In genomic region chr4:21709761-21710160, GRCh38 we compare ENCODE assay signal across 34 cellular contexts.
DNase-seq lines count a peak whose midpoint lies in the region; ATAC-seq and TF ChIP-seq lines count a peak whose summit lies in the region.
"Had no signal": no experiment of that assay in that cellular context is flagged by ENCODE, and none has a peak within 500 bp of the region (broad histone marks: within the 10 kb centered on the region; RNA-seq: fewer than 3 reads in every experiment).

No MANE protein-coding gene starts in this region.

- H3K79me2 ChIP-seq in SK-N-SH (ENCODE audit: insufficient read depth) (no peaks in the 10 kb centered on the region), osteoblast (ENCODE audit: insufficient read depth, low read length) (no peaks in the 10 kb centered on the region), GM23338 (replicated peaks; ENCODE audit: insufficient read depth) (no peaks in the 10 kb centered on the region)

- peak; percentile 65 for ATAC-seq in SK-N-SH treated with all-trans-retinoic acid at 6 μM for 48 hours
- no peak for ATAC-seq in GM23338
- ATAC-seq: A549; CD8-positive, alpha-beta T cell had no signal

- peaks cover 26% of the 10 kb centered on the region for H3K4me1 ChIP-seq in SJCRH30
- peaks cover 0 to 15% of the 10 kb centered on the region in 2 experiments; a peak in 2 of 4 replicates for H3K4me1 ChIP-seq in SK-N-SH (ENCODE audit: control insufficient read depth in 1 of 2, insufficient read depth in 2 of 2, low read depth in 1 of 2, low read length in 1 of 2)
- no peaks in the 10 kb centered on the region for H3K4me1 ChIP-seq in osteoblast (ENCODE audit: insufficient read depth, low read length)
- H3K4me1 ChIP-seq in GM23338 (ENCODE audit: insufficient read depth): peaks cover 17% of the 10 kb centered on the region
- H3K4me1 ChIP-seq: A549; BLaER1; BLaER1 treated with 17β-estradiol and CSF1 and Interleukin-3, amounts not matched to agents 10 nM and 100 nM; Caco-2 had no signal

- intact Hi-C loops in posterior vena cava (cut with DNase I): no loop called here

- H3K9me2 ChIP-seq in SK-N-SH (no peaks in the 10 kb centered on the region), GM23338 (ENCODE audit: insufficient read depth) (no peaks in the 10 kb centered on the region; the same call in 1 of the 2 replicates)

- no peaks in the 10 kb centered on the region for H4K20me1 ChIP-seq in SK-N-SH (ENCODE audit: insufficient read depth)
- no peaks in the 10 kb centered on the region for H4K20me1 ChIP-seq in osteoblast (ENCODE audit: insufficient read depth, low read length)
- H4K20me1 ChIP-seq in GM23338 (replicated peaks; ENCODE audit: insufficient read depth): no peaks in the 10 kb centered on the region
- H4K20me1 ChIP-seq: BLaER1; BLaER1 treated with 17β-estradiol and CSF1 and Interleukin-3, amounts not matched to agents 10 nM and 100 nM had no signal

- H2AFZ ChIP-seq in SK-N-SH (ENCODE audit: low read depth) (no peak overlapping the region), osteoblast (ENCODE audit: low read length) (no peak overlapping the region), GM23338 (no peak overlapping the region)

- no peak overlapping the region for H3K9ac ChIP-seq in SK-N-SH
- H3K9ac ChIP-seq: BLaER1; BLaER1 treated with 17β-estradiol and CSF1 and Interleukin-3, amounts not matched to agents 10 nM and 100 nM had no signal

- no peak for TF ChIP-seq RAD21 in SK-N-SH (IDR thresholded peaks at IDR 0.05; ENCODE audit: low read length)

- H3K4me1 Mint-ChIP-seq in GM23338: peaks cover 15% of the 10 kb centered on the region; the same call in 2 of the 3 replicates
- H3K4me1 Mint-ChIP-seq: B cell; CD14-positive monocyte; CD4-positive, alpha-beta memory T cell; CD4-positive, CD25-positive, alpha-beta regulatory T cell; CD8-positive, alpha-beta memory T cell had no signal

- H3K9me3 ChIP-seq in SJCRH30 (replicated peaks) (no peaks in the 10 kb centered on the region), SK-N-SH (no peaks in the 10 kb centered on the region), osteoblast (ENCODE audit: low read depth, low read length) (no peaks in the 10 kb centered on the region)
- H3K9me3 ChIP-seq: A549; BE2C; BLaER1; BLaER1 treated with 17β-estradiol and CSF1 and Interleukin-3, amounts not matched to agents 10 nM and 100 nM; Caco-2 had no signal

- H3F3A ChIP-seq in SK-N-SH (replicated peaks; ENCODE audit: insufficient read depth) (peaks cover 3% of the 10 kb centered on the region), GM23338 (replicated peaks; ENCODE audit: low read depth) (no peaks in the 10 kb centered on the region)

- H3K36me3 Mint-ChIP-seq in GM23338 (ENCODE audit: low read depth): no peaks in the 10 kb centered on the region
- H3K36me3 Mint-ChIP-seq: CD14-positive monocyte; CD4-positive, alpha-beta memory T cell; CD4-positive, CD25-positive, alpha-beta regulatory T cell; CD8-positive, alpha-beta memory T cell; CD8-positive, alpha-beta T cell had no signal

- H3K4me2 ChIP-seq in SK-N-SH: no peak overlapping the region
- H3K4me2 ChIP-seq in osteoblast (ENCODE audit: insufficient read depth, low read length): no peak overlapping the region
- no peak overlapping the region for H3K4me2 ChIP-seq in GM23338
- H3K4me2 ChIP-seq: A549; BLaER1; BLaER1 treated with 17β-estradiol and CSF1 and Interleukin-3, amounts not matched to agents 10 nM and 100 nM had no signal

- CTCF ChIA-PET in SK-N-SH (lab: Yijun Ruan, JAX): interaction anchor here (0.9 to 1.4 kb wide), 3 partner anchors 8 to 196 kb away, joined by 3 to 4 read pairs (median 3); no protein-coding TSS in a partner anchor

- H3K9me3 Mint-ChIP-seq in GM23338: no peaks in the 10 kb centered on the region
- H3K9me3 Mint-ChIP-seq: CD4-positive, alpha-beta T cell; CD8-positive, alpha-beta T cell had no signal

- H3K36me3 ChIP-seq in SJCRH30 (no peaks in the 10 kb centered on the region), SK-N-SH (replicated peaks in 1 of 2; ENCODE audit: control insufficient read depth in 1 of 2, insufficient read depth in 2 of 2, low read length in 1 of 2) (no peaks in the 10 kb centered on the region), osteoblast (ENCODE audit: insufficient read depth, low read length) (no peaks in the 10 kb centered on the region), GM23338 (ENCODE audit: insufficient read depth) (no peaks in the 10 kb centered on the region)
- H3K36me3 ChIP-seq: BE2C; BLaER1; BLaER1 treated with 17β-estradiol and CSF1 and Interleukin-3, amounts not matched to agents 10 nM and 100 nM had no signal

- no peak overlapping the region for H3K4me3 Mint-ChIP-seq in GM23338
- H3K4me3 Mint-ChIP-seq: B cell; CD14-positive monocyte; CD4-positive, alpha-beta memory T cell; CD4-positive, alpha-beta T cell; CD4-positive, CD25-positive, alpha-beta regulatory T cell; CD8-positive, alpha-beta memory T cell; CD8-positive, alpha-beta T cell had no signal

- POLR2A ChIA-PET in SK-N-SH (lab: Yijun Ruan, JAX): no interaction called here

- H3K27me3 ChIP-seq in SJCRH30 (no peaks in the 10 kb centered on the region), SK-N-SH (ENCODE audit: insufficient read depth) (no peaks in the 10 kb centered on the region), osteoblast (ENCODE audit: insufficient read depth, low read length) (no peaks in the 10 kb centered on the region), GM23338 (ENCODE audit: insufficient read depth) (no peaks in the 10 kb centered on the region)
- H3K27me3 ChIP-seq: BE2C; BLaER1; BLaER1 treated with 17β-estradiol and CSF1 and Interleukin-3, amounts not matched to agents 10 nM and 100 nM had no signal

- H3K27ac ChIP-seq in SJCRH30 (peak overlapping the region; percentile 10; the same call in 1 of the 2 replicates), SK-N-SH (ENCODE audit: low read depth in 2 of 2, low read length in 1 of 2) (peak overlapping the region in 1 of 2 experiments; percentile 65; a peak in 1 of 4 replicates), osteoblast (ENCODE audit: low read depth, low read length) (no peak overlapping the region), GM23338 (ENCODE audit: low read depth) (no peak overlapping the region)
- H3K27ac ChIP-seq: 22Rv1; A549; BLaER1; BLaER1 treated with 17β-estradiol and CSF1 and Interleukin-3, amounts not matched to agents 10 nM and 100 nM; C4-2B had no signal

- DNase-seq in SJCRH30 (no peak), SK-N-SH (no peak), osteoblast (ENCODE audit: insufficient read length, low spot score, missing footprints) (peak; percentile 15), GM23338 (ENCODE audit: low spot score) (no peak), NCI-H345 (lab: John Stamatoyannopoulos, UW) (no peak), posterior vena cava (ENCODE audit: low spot score) (no peak)
- DNase-seq in stimulated activated CD4-positive, alpha-beta T cell treated with anti-CD3 and anti-CD28 coated beads, Interleukin-2, amount 100 ng/mL, for 48 hours: no peak
- DNase-seq: 8988T; ACHN; AML-193; BE2C; C1 segment of cervical spinal cord; Caco-2; Calu3; CD4-positive, alpha-beta memory T cell; CD4-positive, alpha-beta T cell; CD4-positive, CD25-positive, alpha-beta regulatory T cell; CD8-positive, alpha-beta memory T cell; CD8-positive, alpha-beta T cell; COR-L47; DMS 273 treated with DMSO at 0.1 percent for 48 hours; DMS153; DMS79; DMS79 treated with DMSO at 0.1 percent for 48 hours; DND-41; EL had no signal

- peak in 1 of 2 experiments; percentile 59; a peak in 1 of 4 replicates for TF ChIP-seq EP300 in SK-N-SH (IDR thresholded peaks at IDR 0.05; ENCODE audit: borderline replicate concordance in 1 of 2, low read depth in 1 of 2, low read length in 1 of 2)

- H3K4me3 ChIP-seq in SJCRH30 (no peak overlapping the region), SK-N-SH (ENCODE audit: low read depth in 2 of 2, low read length in 1 of 2) (no peak overlapping the region), osteoblast (ENCODE audit: insufficient read depth, low read length) (no peak overlapping the region), GM23338 (no peak overlapping the region)
- H3K4me3 ChIP-seq: A549; BLaER1; BLaER1 treated with 17β-estradiol and CSF1 and Interleukin-3, amounts not matched to agents 10 nM and 100 nM had no signal

- TF ChIP-seq CTCF in SK-N-SH (IDR thresholded peaks at IDR 0.05) (no peak), osteoblast (IDR thresholded peaks at IDR 0.05; ENCODE audit: extremely low read depth, low read depth, low read length) (no peak), GM23338 (conservative IDR thresholded peaks at IDR 0.05; ENCODE audit: low read depth in 2 of 2) (no peak)

- no peak overlapping the region for H3K27ac Mint-ChIP-seq in GM23338
- H3K27ac Mint-ChIP-seq: B cell; CD14-positive monocyte; CD4-positive, alpha-beta memory T cell; CD4-positive, alpha-beta T cell; CD4-positive, CD25-positive, alpha-beta regulatory T cell; CD8-positive, alpha-beta memory T cell; CD8-positive, alpha-beta T cell had no signal

- no peaks in the 10 kb centered on the region for H3K27me3 Mint-ChIP-seq in GM23338 (ENCODE audit: insufficient read depth, low read depth, poor library complexity)
- H3K27me3 Mint-ChIP-seq: B cell; CD4-positive, alpha-beta T cell; CD4-positive, CD25-positive, alpha-beta regulatory T cell had no signal

TF ChIP-seq in SK-N-SH, 30 proteins besides CTCF, POLR2A, EP300 and RAD21:
- peak; percentile 63; the same call in 1 of the 2 replicates for TF ChIP-seq RCOR1 (IDR thresholded peaks at IDR 0.05; ENCODE audit: low read length)
- TF ChIP-seq YY1 (IDR thresholded peaks at IDR 0.05; ENCODE audit: low read depth): no peak

TF ChIP-seq in SK-N-SH treated with all-trans-retinoic acid at 6 μM for 48 hours, 23 proteins besides CTCF, POLR2A, EP300 and RAD21:
- TF ChIP-seq ZC3H10 (CRISPR knock-in tag; IDR thresholded peaks at IDR 0.05) (no peak), ZNF565 (CRISPR knock-in tag; conservative IDR thresholded peaks at IDR 0.05; ENCODE audit: low read depth) (no peak), SNAI2 (CRISPR knock-in tag; IDR thresholded peaks at IDR 0.05) (no peak), BACH2 (CRISPR knock-in tag; IDR thresholded peaks at IDR 0.05; ENCODE audit: borderline replicate concordance) (no peak), ISL1 (CRISPR knock-in tag; IDR thresholded peaks at IDR 0.05) (peak; percentile 59)

TF ChIP-seq in GM23338, 12 proteins besides CTCF, POLR2A, EP300 and RAD21 (continues in another document):
- TF ChIP-seq ZNF331 (CRISPR knock-in tag; IDR thresholded peaks at IDR 0.05; ENCODE audit: low read depth) (no peak), JUNB (IDR thresholded peaks at IDR 0.05; ENCODE audit: unreplicated experiment) (no peak), POLR2AphosphoS5 (IDR thresholded peaks at IDR 0.05; ENCODE audit: low read depth) (no peak), EZH2phosphoT487 (IDR thresholded peaks at IDR 0.05; ENCODE audit: unreplicated experiment) (no peak)
- TF ChIP-seq, protein P1, sequence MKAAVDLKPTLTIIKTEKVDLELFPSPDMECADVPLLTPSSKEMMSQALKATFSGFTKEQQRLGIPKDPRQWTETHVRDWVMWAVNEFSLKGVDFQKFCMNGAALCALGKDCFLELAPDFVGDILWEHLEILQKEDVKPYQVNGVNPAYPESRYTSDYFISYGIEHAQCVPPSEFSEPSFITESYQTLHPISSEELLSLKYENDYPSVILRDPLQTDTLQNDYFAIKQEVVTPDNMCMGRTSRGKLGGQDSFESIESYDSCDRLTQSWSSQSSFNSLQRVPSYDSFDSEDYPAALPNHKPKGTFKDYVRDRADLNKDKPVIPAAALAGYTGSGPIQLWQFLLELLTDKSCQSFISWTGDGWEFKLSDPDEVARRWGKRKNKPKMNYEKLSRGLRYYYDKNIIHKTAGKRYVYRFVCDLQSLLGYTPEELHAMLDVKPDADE (IDR thresholded peaks at IDR 0.05): no peak
